Comparison of ENCODE assay signal across 23 cellular contexts in genomic region chr4:79177388-79177787, GRCh38.
DNase-seq lines count a peak whose midpoint lies in the region; ATAC-seq and TF ChIP-seq lines count a peak whose summit lies in the region.
"Had no signal": no experiment of that assay in that cellular context is flagged by ENCODE, and none has a peak within 500 bp of the region (broad histone marks: within the 10 kb centered on the region; RNA-seq: fewer than 3 reads in every experiment).

No MANE protein-coding gene starts in this region.

- peak overlapping the region; percentile 18 for H3K27ac Mint-ChIP-seq in glutamatergic neuron (ENCODE audit: unreplicated experiment)
- H3K27ac Mint-ChIP-seq: CD14-positive monocyte had no signal

- no peaks in the 10 kb centered on the region for H3K27me3 Mint-ChIP-seq in glutamatergic neuron (ENCODE audit: unreplicated experiment)

- H3K4me1 Mint-ChIP-seq in glutamatergic neuron (ENCODE audit: low read depth, unreplicated experiment) = peaks cover 32% of the 10 kb centered on the region
- H3K4me1 Mint-ChIP-seq: CD14-positive monocyte had no signal

- H3K36me3 Mint-ChIP-seq in glutamatergic neuron (ENCODE audit: unreplicated experiment) = peaks cover 14% of the 10 kb centered on the region
- H3K36me3 Mint-ChIP-seq: CD14-positive monocyte had no signal

- peak; percentile 63 for ATAC-seq in GM18868 (IDR thresholded peaks at IDR 0.05; ENCODE audit: unreplicated experiment)
- ATAC-seq in HG02798 (IDR thresholded peaks at IDR 0.05; ENCODE audit: poor library complexity, unreplicated experiment) = peak; percentile 36
- peak; percentile 66 for ATAC-seq in HG03378 (IDR thresholded peaks at IDR 0.05; ENCODE audit: unreplicated experiment)
- ATAC-seq: SK-N-SH treated with all-trans-retinoic acid at 6 μM for 48 hours had no signal

- DNase-seq in glutamatergic neuron (no peak), lower leg skin (ENCODE audit: low spot score in 2 of 2) (no peak), NCI-H146 treated with DMSO at 0.1 percent for 48 hours (lab: John Stamatoyannopoulos, UW; ENCODE audit: unreplicated experiment) (no peak), EL (no peak)
- DNase-seq: ACHN; AML-193; DMS 273 treated with DMSO at 0.1 percent for 48 hours; GF-D8; KG1; NCI-H1092; NCI-H1694 treated with DMSO at 0.1 percent for 48 hours; NCI-H345; NCI-H526 treated with DMSO at 0.1 percent for 48 hours; NK-92 treated with Interleukin-12 subunit alpha and Interleukin-12 subunit beta, amount 100 ng/mL, for 24 hours; SHP77 treated with DMSO at 0.1 percent for 48 hours; T-helper 1 cell; T1000 had no signal

- TF ChIP-seq POLR2A in lower leg skin (IDR thresholded peaks at IDR 0.05) = no peak

- intact Hi-C loops in lower leg skin (cut with DNase I; ENCODE audit: low total_unique reads) = no loop called here

- peaks cover 2% of the 10 kb centered on the region for H3K9me3 Mint-ChIP-seq in glutamatergic neuron (ENCODE audit: unreplicated experiment)

- H3K4me3 Mint-ChIP-seq in glutamatergic neuron (ENCODE audit: unreplicated experiment) = no peak overlapping the region
- H3K4me3 Mint-ChIP-seq: CD14-positive monocyte had no signal

- no peak for TF ChIP-seq CTCF in glutamatergic neuron (IDR thresholded peaks at IDR 0.05; ENCODE audit: partially characterized antibody, unreplicated experiment)
- no peak for TF ChIP-seq CTCF in lower leg skin (IDR thresholded peaks at IDR 0.05)

- no peak overlapping the region for H3K4me3 ChIP-seq in lower leg skin (ENCODE audit: low read depth, poor library complexity, severe bottlenecking)
- H3K4me3 ChIP-seq: HAP-1 had no signal
